In the genomic region with DNA sequence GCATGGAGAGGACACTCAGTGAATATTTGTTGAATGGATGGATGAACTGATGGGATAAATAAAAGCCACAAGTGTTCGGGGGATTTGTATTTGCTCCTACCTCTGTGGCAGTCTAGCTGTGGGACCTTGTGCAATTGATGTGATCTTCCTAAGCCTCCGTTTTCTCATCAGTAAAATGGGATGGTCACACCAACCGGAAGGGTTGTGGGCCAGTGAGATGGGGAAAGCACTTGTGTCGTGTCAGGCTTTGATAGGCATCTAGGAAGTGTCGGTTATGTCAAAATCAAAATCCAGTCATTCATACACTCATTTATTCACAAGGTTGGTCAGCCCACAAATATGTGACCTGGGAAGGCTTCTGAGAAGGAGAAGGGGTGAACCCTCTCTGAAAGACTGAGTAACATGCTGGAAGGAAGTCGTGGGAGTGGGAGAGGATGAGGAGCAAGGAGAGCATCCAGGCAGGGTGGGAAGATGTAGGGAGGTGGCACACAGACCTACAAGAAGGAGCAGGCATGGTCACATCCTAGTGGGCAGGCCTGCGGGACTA, we compare ENCODE assay signal across 23 cellular contexts. TPM values are rescaled to one million over a fixed set of nuclear protein-coding genes. Genes with fewer than 3 reads are reported as not detected.
DNase-seq lines count a peak whose midpoint lies in the region; ATAC-seq, FAIRE-seq and TF ChIP-seq lines count a peak whose summit lies in the region.
"Had no signal": no experiment of that assay in that cellular context is flagged by ENCODE, and none has a peak within 500 bp of the region (broad histone marks: within the 10 kb centered on the region; RNA-seq: fewer than 3 reads in every experiment).

No MANE protein-coding gene starts in this region.

- RAD21 ChIA-PET in GM12878 (lab: Charles Lee; ENCODE audit: unreplicated experiment), result interaction anchor here (1.8 kb wide), 1 partner anchor 50 kb away, joined by 7 read pairs; no protein-coding TSS in a partner anchor

- H3K27me3 ChIP-seq in GM12878 (replicated peaks in 1 of 2; ENCODE audit: control insufficient read depth in 2 of 2, insufficient read depth in 2 of 2, low read length in 1 of 2) (peaks cover 0 to 2% of the 10 kb centered on the region in 2 experiments; a peak in 1 of 4 replicates), neural progenitor cell (no peaks in the 10 kb centered on the region)

- H3K4me1 Mint-ChIP-seq in IgD-negative memory B cell (peaks cover 14 to 22% (median 17%) of the 10 kb centered on the region in 3 donors), neural progenitor cell (peaks cover 11% of the 10 kb centered on the region)

- H3K4me2 ChIP-seq in GM12878 (ENCODE audit: control insufficient read depth, insufficient read depth), result 0 out of 2 replicates have a peak overlapping the region, but pooled peaks have one; percentile 13
- no peak overlapping the region for H3K4me2 ChIP-seq in neural progenitor cell
- H3K4me2 ChIP-seq: smooth muscle cell had no signal

- peaks cover 10% of the 10 kb centered on the region for H3K4me1 ChIP-seq in GM12878 (ENCODE audit: control insufficient read depth, insufficient read depth, low read length)
- peaks cover 11% of the 10 kb centered on the region for H3K4me1 ChIP-seq in neural progenitor cell
- H3K4me1 ChIP-seq: psoas muscle had no signal

- H3K27me3 Mint-ChIP-seq in IgD-negative memory B cell (peaks cover 26% of the 10 kb centered on the region), neural progenitor cell (ENCODE audit: insufficient read depth, low read depth) (peaks cover 8% of the 10 kb centered on the region)

- H3K9me3 Mint-ChIP-seq in IgD-negative memory B cell (peaks cover 0 to 13% (median 8%) of the 10 kb centered on the region in 3 donors), neural progenitor cell (peaks cover 9% of the 10 kb centered on the region)

- 9% methylated on average over 7 of the region's 7 CpGs for WGBS in GM12878 (ENCODE audit: insufficient coverage, insufficient replicate concordance, low lambda C conversion rate, missing lambda C conversion rate)

- TF ChIP-seq CTCF in GM12878 (IDR thresholded peaks at IDR 0.05 in 2 of 3, conservative IDR thresholded peaks at IDR 0.05 in 1 of 3; ENCODE audit: control insufficient read depth in 2 of 3, extremely low read depth in 1 of 3, insufficient read depth in 1 of 3, low read depth in 3 of 3, low read length in 3 of 3) (no peak), neural progenitor cell (IDR thresholded peaks at IDR 0.05) (no peak)

- no peak for TF ChIP-seq EP300 in GM12878 (IDR thresholded peaks at IDR 0.05; ENCODE audit: borderline replicate concordance in 1 of 2, control insufficient read depth in 1 of 2, low read depth in 2 of 2, low read length in 2 of 2)

- H3K9ac ChIP-seq in GM12878 (ENCODE audit: control insufficient read depth, insufficient read depth, low read length) (no peak overlapping the region), neural progenitor cell (no peak overlapping the region)

- H3K36me3 ChIP-seq in GM12878 (ENCODE audit: control insufficient read depth in 2 of 2, insufficient read depth in 2 of 2, low read length in 1 of 2) (no peaks in the 10 kb centered on the region), neural progenitor cell (no peaks in the 10 kb centered on the region)
- H3K36me3 ChIP-seq: heart left ventricle, tibial artery had no signal

- no peak for FAIRE-seq in GM12878 (lab: Jason Lieb, UNC)

- no TSS peak for BruUV-seq in GM12878 (replicated peaks; lab: Mats Ljungman, UMichigan)

- DNase-seq in EH (ENCODE audit: low read depth) (peak; percentile 57), GM12878 (ENCODE audit: low read depth, low spot score) (no peak), neural progenitor cell (ENCODE audit: low spot score) (no peak), COLO668 (lab: John Stamatoyannopoulos, UW; ENCODE audit: unreplicated experiment) (no peak), NCI-H345 (lab: John Stamatoyannopoulos, UW) (no peak)
- DNase-seq: activated CD4-positive, CD25-positive, alpha-beta regulatory T cell treated with anti-CD3 and anti-CD28 coated beads, Interleukin-2, amount 50 U/mL, for 72 hours; heart left ventricle; mucosa of descending colon; NCI-H1105; NCI-H524; psoas muscle; RPMI8226; stimulated activated CD4-positive, alpha-beta T cell treated with anti-CD3 and anti-CD28 coated beads, Interleukin-2, amount 100 ng/mL, for 48 hours; stimulated activated naive CD8-positive, alpha-beta T cell treated with anti-CD3 and anti-CD28 coated beads, Interleukin-15, Interleukin-2, amounts not matched to agents 100 U/mL and 50 U/mL, for 24 hours; tibial artery had no signal

- no peak overlapping the region for H3K4me3 ChIP-seq in GM12878
- H3K4me3 ChIP-seq in neural progenitor cell, result no peak overlapping the region
- H3K4me3 ChIP-seq: heart left ventricle, mucosa of descending colon, psoas muscle, smooth muscle cell, tibial artery had no signal

- SMC1A ChIA-PET in GM12878 (lab: Charles Lee; ENCODE audit: uncharacterized antibody, unreplicated experiment), result interaction anchor here (1.2 kb wide), 1 partner anchor 61 kb away, joined by 4 read pairs; no protein-coding TSS in a partner anchor

- H4K20me1 ChIP-seq in GM12878 (ENCODE audit: control insufficient read depth, insufficient read depth), result no peaks in the 10 kb centered on the region
- no peaks in the 10 kb centered on the region for H4K20me1 ChIP-seq in neural progenitor cell (ENCODE audit: low read depth)

- TF ChIP-seq POLR2A in GM12878 (IDR thresholded peaks at IDR 0.05; ENCODE audit: low read depth, low read length), result no peak

- H2AFZ ChIP-seq in GM12878 (ENCODE audit: control insufficient read depth, low read depth, low read length), result no peak overlapping the region; the same call in 1 of the 2 replicates
- H2AFZ ChIP-seq in neural progenitor cell (replicated peaks), result no peak overlapping the region

- CTCF ChIA-PET in GM12878 (lab: Yijun Ruan, JAX), result interaction anchor here (5.6 kb wide), 1 partner anchor 49 kb away, joined by 95 read pairs; no protein-coding TSS in a partner anchor

- POLR2A ChIA-PET in GM12878 (lab: Charles Lee), result no interaction called here

- H3K27ac ChIP-seq in GM12878 (ENCODE audit: control insufficient read depth, insufficient read depth) (no peak overlapping the region), neural progenitor cell (no peak overlapping the region)
- H3K27ac ChIP-seq: heart left ventricle, psoas muscle, tibial artery had no signal

- H3K36me3 Mint-ChIP-seq in IgD-negative memory B cell (peaks cover 3% of the 10 kb centered on the region), neural progenitor cell (no peaks in the 10 kb centered on the region)
- H3K36me3 Mint-ChIP-seq: activated naive CD8-positive, alpha-beta T cell; brain had no signal

- H3K27ac Mint-ChIP-seq in IgD-negative memory B cell, result peak overlapping the region in 2 of 3 donors; percentile 16 to 73
- peak overlapping the region; percentile 42 for H3K27ac Mint-ChIP-seq in neural progenitor cell
- H3K27ac Mint-ChIP-seq: activated naive CD8-positive, alpha-beta T cell; brain had no signal

- H3K9me3 ChIP-seq in GM12878 (replicated peaks; ENCODE audit: control insufficient read depth, insufficient read depth, low read length) (no peaks in the 10 kb centered on the region; the same call in 2 of the 3 replicates), neural progenitor cell (ENCODE audit: low read depth) (no peaks in the 10 kb centered on the region)
- H3K9me3 ChIP-seq: psoas muscle had no signal

- no peak for ATAC-seq in GM12878
- no peak for ATAC-seq in GM18873 (IDR thresholded peaks at IDR 0.05; ENCODE audit: low FRiP score, unreplicated experiment)
- ATAC-seq in HG02610 (IDR thresholded peaks at IDR 0.05; ENCODE audit: unreplicated experiment), result no peak
- ATAC-seq: heart left ventricle; mucosa of descending colon; psoas muscle; stimulated activated naive CD8-positive, alpha-beta T cell treated with anti-CD3 and anti-CD28 coated beads, Interleukin-15, Interleukin-2, amounts not matched to agents 100 U/mL and 50 U/mL, for 24 hours had no signal

- H3K79me2 ChIP-seq in GM12878 (ENCODE audit: control insufficient read depth, insufficient read depth, low read length) (no peaks in the 10 kb centered on the region), neural progenitor cell (ENCODE audit: low read depth) (no peaks in the 10 kb centered on the region)

- no peaks in the 10 kb centered on the region for H3F3A ChIP-seq in neural progenitor cell (ENCODE audit: low read depth)

- no peak overlapping the region for H3K4me3 Mint-ChIP-seq in IgD-negative memory B cell
- H3K4me3 Mint-ChIP-seq in neural progenitor cell, result no peak overlapping the region
- H3K4me3 Mint-ChIP-seq: activated naive CD8-positive, alpha-beta T cell; brain had no signal

- in situ Hi-C loops in GM12878 (cut with MboI), result no loop called here

- TF ChIP-seq RAD21 in GM12878 (IDR thresholded peaks at IDR 0.05; ENCODE audit: insufficient read depth, low read depth, low read length), result no peak

- intact Hi-C loops in GM12878 (cut with micrococcal nuclease; ENCODE audit: unreplicated experiment), result loop anchor here (10.0 kb wide), 1 partner anchor 349 kb away; no protein-coding TSS in a partner anchor

RNA-seq across cellular contexts. Expression of a gene that starts 7.8 kb away (rescaled TPM):
- polyA plus RNA-seq in IgD-negative memory B cell (0.63 TPM), GM12878 (2011; rRNA removed) (0.05 TPM in 1 of 2 replicates, not detected in the other), GM12878 (2014; fragmentation: Illumina TruSeq; extraction: Trizol) (not detected in 2 replicates), GM12878 (2014; fragmentation: Nextera tagmentation; extraction: Ambion mirVana) (not detected), GM12878 (2014; rRNA removed) (not detected in 2 replicates), GM12878 (2016; fragmentation: Nextera tagmentation; extraction: Ambion mirVana) (not detected)
- total RNA-seq in GM12878 (2013; cell fraction: nucleolus; rRNA removed), result not detected in 2 replicates
- total RNA-seq in GM12878 (2014; rRNA removed) (not detected in 2 replicates), GM12878 (2014; rRNA removed; fragmentation: Illumina TruSeq; extraction: Trizol) (not detected in 2 replicates), GM12878 (2021) (not detected in 2 replicates), neural progenitor cell (ENCODE audit: low replicate concordance) (not detected in 2 replicates)
- polyA plus RNA-seq in GM12878 (2011; ENCODE audit: low read depth), result not detected
- 0.07 TPM in 1 of 2 replicates, not detected in the other for polyA plus RNA-seq in GM12878 (2011; cell fraction: cytosol; rRNA removed)
- polyA plus RNA-seq in GM12878 (2011; cell fraction: nucleus; rRNA removed), result 0.10 TPM in 1 of 2 replicates, not detected in the other
- 0.11 TPM in 1 of 2 replicates, not detected in the other for polyA plus RNA-seq in GM12878 (2012)
- not detected in 2 replicates for polyA minus RNA-seq in GM12878 (2011; rRNA and poly(A)+ RNA removed)
- polyA minus RNA-seq in GM12878 (2011; cell fraction: cytosol; rRNA and poly(A)+ RNA removed), result not detected in 2 replicates
- polyA minus RNA-seq in GM12878 (2011; cell fraction: nucleus; rRNA and poly(A)+ RNA removed), result not detected in 2 replicates
- total RNA-seq: heart left ventricle, liver, mucosa of descending colon, psoas muscle, smooth muscle cell had no signal
- polyA plus RNA-seq: heart left ventricle, liver, neural cell, psoas muscle, smooth muscle cell had no signal

RNA-seq across cellular contexts. Expression of a gene that starts 25.5 kb away (rescaled TPM):
- not detected for polyA plus RNA-seq in IgD-negative memory B cell
- total RNA-seq in GM12878 (2013; cell fraction: nucleolus; rRNA removed), result not detected in 2 replicates
- not detected in 2 replicates for total RNA-seq in GM12878 (2014; rRNA removed)
- not detected in 2 replicates for total RNA-seq in GM12878 (2014; rRNA removed; fragmentation: Illumina TruSeq; extraction: Trizol)
- not detected in 2 replicates for total RNA-seq in GM12878 (2021)
- not detected for polyA plus RNA-seq in GM12878 (2011; ENCODE audit: low read depth)
- not detected in 2 replicates for polyA plus RNA-seq in GM12878 (2011; rRNA removed)
- not detected in 2 replicates for polyA plus RNA-seq in GM12878 (2011; cell fraction: cytosol; rRNA removed)
- not detected in 2 replicates for polyA plus RNA-seq in GM12878 (2011; cell fraction: nucleus; rRNA removed)
- not detected in 2 replicates for polyA plus RNA-seq in GM12878 (2012)
- not detected in 2 replicates for polyA plus RNA-seq in GM12878 (2014; fragmentation: Illumina TruSeq; extraction: Trizol)
- polyA plus RNA-seq in GM12878 (2014; fragmentation: Nextera tagmentation; extraction: Ambion mirVana), result not detected
- not detected in 2 replicates for polyA plus RNA-seq in GM12878 (2014; rRNA removed)
- polyA plus RNA-seq in GM12878 (2016; fragmentation: Nextera tagmentation; extraction: Ambion mirVana), result not detected
- polyA minus RNA-seq in GM12878 (2011; rRNA and poly(A)+ RNA removed), result not detected in 2 replicates
- not detected in 2 replicates for polyA minus RNA-seq in GM12878 (2011; cell fraction: cytosol; rRNA and poly(A)+ RNA removed)
- not detected in 2 replicates for polyA minus RNA-seq in GM12878 (2011; cell fraction: nucleus; rRNA and poly(A)+ RNA removed)
- not detected in 2 replicates for total RNA-seq in neural progenitor cell (ENCODE audit: low replicate concordance)
- total RNA-seq: heart left ventricle, liver, mucosa of descending colon, psoas muscle, smooth muscle cell had no signal
- polyA plus RNA-seq: heart left ventricle, neural cell, psoas muscle, smooth muscle cell had no signal

RNA-seq across cellular contexts. Expression of a gene that starts 31.2 kb away (rescaled TPM):
- polyA plus RNA-seq in IgD-negative memory B cell (not detected), GM12878 (2011; rRNA removed) (not detected in 2 replicates), GM12878 (2014; fragmentation: Illumina TruSeq; extraction: Trizol) (not detected in 2 replicates), GM12878 (2014; fragmentation: Nextera tagmentation; extraction: Ambion mirVana) (not detected), GM12878 (2014; rRNA removed) (not detected in 2 replicates), GM12878 (2016; fragmentation: Nextera tagmentation; extraction: Ambion mirVana) (under 1 TPM in 1 of 2 experiments, not detected in 1; 0.11 TPM)
- not detected in 2 replicates for total RNA-seq in GM12878 (2013; cell fraction: nucleolus; rRNA removed)
- total RNA-seq in GM12878 (2014; rRNA removed) (not detected in 2 replicates), GM12878 (2014; rRNA removed; fragmentation: Illumina TruSeq; extraction: Trizol) (not detected in 2 replicates), GM12878 (2021) (not detected in 2 replicates), neural progenitor cell (ENCODE audit: low replicate concordance) (not detected in 2 replicates)
- polyA plus RNA-seq in GM12878 (2011; ENCODE audit: low read depth), result not detected
- polyA plus RNA-seq in GM12878 (2011; cell fraction: cytosol; rRNA removed), result not detected in 2 replicates
- polyA plus RNA-seq in GM12878 (2011; cell fraction: nucleus; rRNA removed), result not detected in 2 replicates
- not detected in 2 replicates for polyA plus RNA-seq in GM12878 (2012)
- not detected in 2 replicates for polyA minus RNA-seq in GM12878 (2011; rRNA and poly(A)+ RNA removed)
- polyA minus RNA-seq in GM12878 (2011; cell fraction: cytosol; rRNA and poly(A)+ RNA removed), result not detected in 2 replicates
- polyA minus RNA-seq in GM12878 (2011; cell fraction: nucleus; rRNA and poly(A)+ RNA removed), result not detected in 2 replicates
- total RNA-seq: heart left ventricle, mucosa of descending colon, psoas muscle, smooth muscle cell had no signal
- polyA plus RNA-seq: heart left ventricle, neural cell, psoas muscle, smooth muscle cell had no signal
